Comparison of ENCODE assay signal across 33 cellular contexts in genomic region chr7:57201021-57201894, GRCh38.
"Had no signal": no experiment of that assay in that cellular context is flagged by ENCODE, and none has a peak within 500 bp of the region (broad histone marks: within the 10 kb centered on the region; RNA-seq: fewer than 3 reads in every experiment).

No MANE protein-coding gene starts in this region.

- H3K4me3 ChIP-seq: K562, Peyer's patch, SJSA1 had no signal

- H3K27me3 ChIP-seq: brain microvascular endothelial cell, Peyer's patch, SJSA1 had no signal

- H3K4me1 ChIP-seq: Peyer's patch, SJSA1 had no signal

- H3K4me2 ChIP-seq: SK-N-SH had no signal

- DNase-seq: activated B cell treated with CpG ODN at 0.5 μM for 24 hours; activated CD4-positive, alpha-beta memory T cell treated with anti-CD3 and anti-CD28 coated beads for 36 hours; activated CD4-positive, alpha-beta T cell treated with anti-CD3 and anti-CD28 coated beads for 4 hours; activated CD4-positive, alpha-beta T cell treated with anti-CD3 and anti-CD28 coated beads, Interleukin-2, amount 50 U/mL, for 1 hour; activated CD8-positive, alpha-beta memory T cell treated with anti-CD3 and anti-CD28 coated beads, Interleukin-2, amount 10 ng/mL, durations not matched to agents 7 days and 5 days; activated effector memory CD4-positive, alpha-beta T cell treated with anti-CD3 and anti-CD28 coated beads, Interleukin-2, amount 50 U/mL, for 16 hours; activated naive CD4-positive, alpha-beta T cell; activated naive CD4-positive, alpha-beta T cell treated with anti-CD3 and anti-CD28 coated beads, Interleukin-2, amount 50 U/mL, for 16 hours; activated naive CD8-positive, alpha-beta T cell treated with anti-CD3 and anti-CD28 coated beads for 36 hours; activated T-cell treated with anti-CD3 and anti-CD28 coated beads, Interleukin-2, amount 50 U/mL, for 1 hour; activated T-cell treated with anti-CD3 and anti-CD28 coated beads, Interleukin-2, amount 50 U/mL, for 72 hours; amniotic stem cell; brain microvascular endothelial cell; NCI-H1105; NCI-H1417 treated with DMSO at 0.1 percent for 48 hours; NCI-H1930; NCI-H2081 treated with DMSO at 0.1 percent for 48 hours; NCI-H226; NCI-H446 treated with DMSO at 0.1 percent for 48 hours; NCI-H524 treated with DMSO at 0.1 percent for 48 hours; NK-92 treated with Interleukin-12 subunit alpha and Interleukin-12 subunit beta, amount 100 ng/mL, for 24 hours; PC-3; RPMI8226; SHP77 treated with DMSO at 0.1 percent for 48 hours; SK-N-SH; T-cell; T-helper 2 cell; T-helper 9 cell had no signal

- H3K9ac ChIP-seq: SK-N-SH had no signal

- H3K27ac ChIP-seq: brain microvascular endothelial cell, Peyer's patch, SJSA1, VCaP had no signal

- H3K36me3 ChIP-seq: brain microvascular endothelial cell, Peyer's patch, SJSA1 had no signal

- H3K9me3 ChIP-seq: SK-N-SH had no signal

- ATAC-seq: activated CD8-positive, alpha-beta memory T cell treated with anti-CD3 and anti-CD28 coated beads, Interleukin-2, amount 10 ng/mL, durations not matched to agents 7 days and 5 days; activated T-cell treated with anti-CD3 and anti-CD28 coated beads, Interleukin-2, amount 50 U/mL, for 72 hours; activated T-helper 17 cell treated with anti-CD3 and anti-CD28 coated beads, Interleukin-2, amount 50 U/mL, for 72 hours; K562; PC-3; T-cell had no signal
